In the genomic region with DNA sequence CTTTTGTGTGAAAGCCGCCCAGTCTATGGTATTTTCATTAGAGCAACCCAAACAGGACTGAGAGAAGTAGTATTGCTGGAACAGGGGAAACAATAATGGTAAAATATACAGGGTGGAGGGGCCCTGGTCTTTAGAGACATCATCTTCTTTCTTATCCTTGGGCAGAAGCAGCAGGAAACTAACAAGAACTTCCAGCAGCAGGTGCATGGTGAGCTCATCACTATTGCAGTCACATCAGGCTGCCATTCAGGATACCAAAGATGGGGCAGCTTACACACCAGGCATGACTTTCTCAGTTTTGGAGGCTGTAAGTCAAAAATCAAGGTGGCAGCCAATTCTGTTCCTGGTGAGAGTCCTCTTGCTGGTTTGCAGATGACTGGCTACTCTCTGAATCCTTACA, we compare ENCODE assay signal across 16 cellular contexts.
DNase-seq lines count a peak whose midpoint lies in the region; ATAC-seq and TF ChIP-seq lines count a peak whose summit lies in the region.
"Had no signal": no experiment of that assay in that cellular context is flagged by ENCODE, and none has a peak within 500 bp of the region (broad histone marks: within the 10 kb centered on the region; RNA-seq: fewer than 3 reads in every experiment).

No MANE protein-coding gene starts in this region.

- peak overlapping the region in 3 of 11 experiments; percentile 76 to 82 (median 80); a peak in 4 of 22 replicates for H3K9ac ChIP-seq in BLaER1 treated with 17β-estradiol and CSF1 and Interleukin-3, amounts not matched to agents 10 nM and 100 nM

- H3K4me1 Mint-ChIP-seq in activated CD8-positive, alpha-beta T cell treated with anti-CD3 and anti-CD28 coated beads for 36 hours (ENCODE audit: low read depth) = peaks cover 45% of the 10 kb centered on the region
- peaks cover 51% of the 10 kb centered on the region for H3K4me1 Mint-ChIP-seq in activated CD8-positive, alpha-beta T cell treated with anti-CD3 and anti-CD28 coated beads, Interleukin-2, amount 10 ng/mL, durations not matched to agents 7 days and 5 days (ENCODE audit: low read depth)
- peaks cover 16 to 38% (median 36%) of the 10 kb centered on the region in 3 donors for H3K4me1 Mint-ChIP-seq in IgD-negative memory B cell
- peaks cover 34 to 61% (median 51%) of the 10 kb centered on the region in 7 donors for H3K4me1 Mint-ChIP-seq in naive thymus-derived CD4-positive, alpha-beta T cell

- H3K4me1 ChIP-seq in BLaER1 treated with 17β-estradiol and CSF1 and Interleukin-3, amounts not matched to agents 10 nM and 100 nM = peaks cover 28 to 67% (median 54%) of the 10 kb centered on the region in 10 experiments
- peaks cover 7 to 31% of the 10 kb centered on the region in 2 donors for H3K4me1 ChIP-seq in naive thymus-derived CD4-positive, alpha-beta T cell (ENCODE audit: control insufficient read depth in 2 of 2, insufficient read depth in 2 of 2, low read length in 2 of 2)
- H3K4me1 ChIP-seq: A549 had no signal

- H3K36me3 ChIP-seq in BLaER1 treated with 17β-estradiol and CSF1 and Interleukin-3, amounts not matched to agents 10 nM and 100 nM = no peaks in the 10 kb centered on the region
- no peaks in the 10 kb centered on the region for H3K36me3 ChIP-seq in naive thymus-derived CD4-positive, alpha-beta T cell (ENCODE audit: control insufficient read depth in 2 of 3, insufficient read depth in 3 of 3, low read length in 3 of 3)

- H3K9me3 Mint-ChIP-seq in activated CD8-positive, alpha-beta T cell treated with anti-CD3 and anti-CD28 coated beads for 36 hours = no peaks in the 10 kb centered on the region
- no peaks in the 10 kb centered on the region for H3K9me3 Mint-ChIP-seq in activated CD8-positive, alpha-beta T cell treated with anti-CD3 and anti-CD28 coated beads, Interleukin-2, amount 10 ng/mL, durations not matched to agents 7 days and 5 days (ENCODE audit: insufficient read depth)
- no peaks in the 10 kb centered on the region for H3K9me3 Mint-ChIP-seq in IgD-negative memory B cell
- peaks cover 0 to 2% (median 0%) of the 10 kb centered on the region in 11 donors for H3K9me3 Mint-ChIP-seq in naive thymus-derived CD4-positive, alpha-beta T cell

- no peak for ATAC-seq in activated CD8-positive, alpha-beta T cell treated with anti-CD3 and anti-CD28 coated beads for 36 hours
- no peak for ATAC-seq in activated CD8-positive, alpha-beta T cell treated with anti-CD3 and anti-CD28 coated beads, Interleukin-2, amount 10 ng/mL, durations not matched to agents 7 days and 5 days
- ATAC-seq in naive thymus-derived CD4-positive, alpha-beta T cell = no peak
- ATAC-seq: A549, HepG2 had no signal

- no peaks in the 10 kb centered on the region for H4K20me1 ChIP-seq in BLaER1 treated with 17β-estradiol and CSF1 and Interleukin-3, amounts not matched to agents 10 nM and 100 nM

- peak overlapping the region; percentile 80 to 98 (median 93) for H3K4me2 ChIP-seq in BLaER1 treated with 17β-estradiol and CSF1 and Interleukin-3, amounts not matched to agents 10 nM and 100 nM
- H3K4me2 ChIP-seq: A549 had no signal

- in situ Hi-C loops in ACHN (cut with HindIII; ENCODE audit: low pct_ligation_motif_present, low pct_unique_long_range_greater_than_20kb, low sequenced_read_pairs) = no loop called here

- H3K9me3 ChIP-seq in BLaER1 treated with 17β-estradiol and CSF1 and Interleukin-3, amounts not matched to agents 10 nM and 100 nM (replicated peaks in 1 of 11) = 0 out of 22 replicates have a peak, but pooled peaks cover 0 to 6% (median 0%) of the 10 kb centered on the region in 11 experiments
- no peaks in the 10 kb centered on the region for H3K9me3 ChIP-seq in naive thymus-derived CD4-positive, alpha-beta T cell (ENCODE audit: control insufficient read depth in 2 of 3, low read length in 3 of 3)
- H3K9me3 ChIP-seq: A549 had no signal

- peak overlapping the region; percentile 88 for H3K27ac Mint-ChIP-seq in activated CD8-positive, alpha-beta T cell treated with anti-CD3 and anti-CD28 coated beads for 36 hours
- H3K27ac Mint-ChIP-seq in activated CD8-positive, alpha-beta T cell treated with anti-CD3 and anti-CD28 coated beads, Interleukin-2, amount 10 ng/mL, durations not matched to agents 7 days and 5 days = no peak overlapping the region
- peak overlapping the region; percentile 58 to 78 (median 68) for H3K27ac Mint-ChIP-seq in IgD-negative memory B cell
- H3K27ac Mint-ChIP-seq in naive thymus-derived CD4-positive, alpha-beta T cell = peak overlapping the region; percentile 58 to 98 (median 96)

- no peak overlapping the region for H3K4me3 Mint-ChIP-seq in activated CD8-positive, alpha-beta T cell treated with anti-CD3 and anti-CD28 coated beads for 36 hours
- H3K4me3 Mint-ChIP-seq in activated CD8-positive, alpha-beta T cell treated with anti-CD3 and anti-CD28 coated beads, Interleukin-2, amount 10 ng/mL, durations not matched to agents 7 days and 5 days = no peak overlapping the region
- peak overlapping the region in 1 of 4 donors; percentile 89 for H3K4me3 Mint-ChIP-seq in IgD-negative memory B cell
- H3K4me3 Mint-ChIP-seq in naive thymus-derived CD4-positive, alpha-beta T cell = peak overlapping the region in 5 of 10 donors; percentile 9 to 93 (median 90)

- POLR2A ChIA-PET in activated CD8-positive, alpha-beta T cell treated with anti-CD3 and anti-CD28 coated beads for 36 hours (lab: Charles Lee) = no interaction called here
- POLR2A ChIA-PET in activated CD8-positive, alpha-beta T cell treated with anti-CD3 and anti-CD28 coated beads, Interleukin-2, amount 10 ng/mL, durations not matched to agents 7 days and 5 days (lab: Charles Lee) = no interaction called here
- POLR2A ChIA-PET in naive thymus-derived CD4-positive, alpha-beta T cell (lab: Charles Lee) = no interaction called here

- intact Hi-C loops in activated CD8-positive, alpha-beta T cell treated with anti-CD3 and anti-CD28 coated beads for 36 hours (cut with micrococcal nuclease) = no loop called here
- intact Hi-C loops in naive thymus-derived CD4-positive, alpha-beta T cell (cut with micrococcal nuclease) = loop anchor here (2.0 to 5.0 kb wide), 7 partner anchors 25 to 640 kb away; no protein-coding TSS in a partner anchor

- TF ChIP-seq CTCF in activated CD8-positive, alpha-beta T cell treated with anti-CD3 and anti-CD28 coated beads for 36 hours (IDR thresholded peaks at IDR 0.05) = no peak

- CTCF ChIA-PET in activated CD8-positive, alpha-beta T cell treated with anti-CD3 and anti-CD28 coated beads for 36 hours (lab: Charles Lee) = no interaction called here
- CTCF ChIA-PET in activated CD8-positive, alpha-beta T cell treated with anti-CD3 and anti-CD28 coated beads, Interleukin-2, amount 10 ng/mL, durations not matched to agents 7 days and 5 days (lab: Charles Lee) = no interaction called here
- CTCF ChIA-PET in naive thymus-derived CD4-positive, alpha-beta T cell (lab: Charles Lee) = interaction anchor here (0.6 kb wide), 1 partner anchor 87 kb away, joined by 3 read pairs; no protein-coding TSS in a partner anchor

- H3K4me3 ChIP-seq in BLaER1 treated with 17β-estradiol and CSF1 and Interleukin-3, amounts not matched to agents 10 nM and 100 nM = no peak overlapping the region
- no peak overlapping the region for H3K4me3 ChIP-seq in naive thymus-derived CD4-positive, alpha-beta T cell (ENCODE audit: low read length)
- H3K4me3 ChIP-seq: A549 had no signal

- H3K36me3 Mint-ChIP-seq in activated CD8-positive, alpha-beta T cell treated with anti-CD3 and anti-CD28 coated beads for 36 hours (ENCODE audit: low read depth) = no peaks in the 10 kb centered on the region
- no peaks in the 10 kb centered on the region for H3K36me3 Mint-ChIP-seq in activated CD8-positive, alpha-beta T cell treated with anti-CD3 and anti-CD28 coated beads, Interleukin-2, amount 10 ng/mL, durations not matched to agents 7 days and 5 days (ENCODE audit: low read depth)
- H3K36me3 Mint-ChIP-seq in IgD-negative memory B cell = no peaks in the 10 kb centered on the region
- H3K36me3 Mint-ChIP-seq in naive thymus-derived CD4-positive, alpha-beta T cell = peaks cover 0 to 4% (median 0%) of the 10 kb centered on the region in 5 donors

- no peak for DNase-seq in activated CD8-positive, alpha-beta T cell treated with anti-CD3 and anti-CD28 coated beads for 36 hours
- no peak for DNase-seq in activated CD8-positive, alpha-beta T cell treated with anti-CD3 and anti-CD28 coated beads, Interleukin-2, amount 10 ng/mL, durations not matched to agents 7 days and 5 days
- DNase-seq in naive thymus-derived CD4-positive, alpha-beta T cell = no peak
- no peak for DNase-seq in NCI-H1694 treated with DMSO at 0.1 percent for 48 hours (lab: John Stamatoyannopoulos, UW)
- no peak for DNase-seq in ACHN
- no peak for DNase-seq in NCI-H2029 treated with DMSO at 0.1 percent for 48 hours (lab: John Stamatoyannopoulos, UW)
- DNase-seq: H7, Karpas-422, NCI-H1930, NCI-H2171 treated with DMSO at 0.1 percent for 48 hours, NCI-H510A, NCI-H82 had no signal

- H3K27me3 Mint-ChIP-seq in activated CD8-positive, alpha-beta T cell treated with anti-CD3 and anti-CD28 coated beads for 36 hours = no peaks in the 10 kb centered on the region
- no peaks in the 10 kb centered on the region for H3K27me3 Mint-ChIP-seq in activated CD8-positive, alpha-beta T cell treated with anti-CD3 and anti-CD28 coated beads, Interleukin-2, amount 10 ng/mL, durations not matched to agents 7 days and 5 days (ENCODE audit: low read depth)
- H3K27me3 Mint-ChIP-seq in IgD-negative memory B cell = no peaks in the 10 kb centered on the region
- H3K27me3 Mint-ChIP-seq in naive thymus-derived CD4-positive, alpha-beta T cell = no peaks in the 10 kb centered on the region

- H3K27ac ChIP-seq in BLaER1 treated with 17β-estradiol and CSF1 and Interleukin-3, amounts not matched to agents 10 nM and 100 nM = peak overlapping the region in 10 of 11 experiments; percentile 74 to 90 (median 84); a peak in 20 of 22 replicates
- no peak overlapping the region for H3K27ac ChIP-seq in naive thymus-derived CD4-positive, alpha-beta T cell (ENCODE audit: low read depth, low read length)
- H3K27ac ChIP-seq: A549 had no signal

- no peaks in the 10 kb centered on the region for H3K27me3 ChIP-seq in BLaER1 treated with 17β-estradiol and CSF1 and Interleukin-3, amounts not matched to agents 10 nM and 100 nM
- no peaks in the 10 kb centered on the region for H3K27me3 ChIP-seq in naive thymus-derived CD4-positive, alpha-beta T cell (ENCODE audit: control insufficient read depth in 2 of 2, insufficient read depth in 2 of 2, low read length in 2 of 2)
